14 cellular contexts compared by ENCODE assay signal in the genomic region with DNA sequence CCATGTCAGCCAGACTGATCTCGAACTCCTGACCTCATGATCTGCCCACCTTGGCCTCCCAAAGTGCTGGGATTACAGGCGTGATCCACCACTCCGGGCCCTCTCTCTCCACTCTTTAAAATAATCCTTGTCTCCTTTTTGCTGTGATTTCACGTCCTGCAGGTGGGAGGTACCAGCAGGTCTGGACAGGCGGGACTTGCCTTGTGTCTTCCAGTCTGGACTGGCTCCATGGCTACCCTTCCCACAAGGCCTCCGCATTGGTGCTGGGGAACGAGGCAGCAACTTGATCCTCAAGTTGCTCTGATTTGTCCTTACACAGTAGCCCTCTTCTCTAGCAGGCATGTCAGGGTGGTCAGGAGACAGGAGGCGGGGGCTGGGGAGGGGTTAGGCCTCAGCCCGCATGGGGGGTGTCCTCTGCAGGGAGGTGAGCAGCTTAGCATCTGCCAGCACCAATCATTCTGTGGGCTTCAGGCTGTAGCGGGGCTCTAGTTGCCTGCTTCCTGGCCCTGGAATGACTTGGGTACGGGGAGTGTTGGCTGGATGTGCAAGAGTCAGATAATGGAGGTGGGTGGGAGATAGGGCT.
"Had no signal": no experiment of that assay in that cellular context is flagged by ENCODE, and none has a peak within 500 bp of the region (broad histone marks: within the 10 kb centered on the region; RNA-seq: fewer than 3 reads in every experiment).

No MANE protein-coding gene starts in this region.

- H3K4me3 Mint-ChIP-seq: activated CD8-positive, alpha-beta T cell treated with anti-CD3 and anti-CD28 coated beads, Interleukin-2, amount 10 ng/mL, durations not matched to agents 7 days and 5 days; activated naive CD8-positive, alpha-beta T cell treated with anti-CD3 and anti-CD28 coated beads, Interleukin-2, amount 50 U/mL, for 24 hours; nephron progenitor cell had no signal

- H3K27ac ChIP-seq: cardiac muscle cell, foreskin keratinocyte, parathyroid adenoma had no signal

- H3K27me3 Mint-ChIP-seq: activated naive CD8-positive, alpha-beta T cell treated with anti-CD3 and anti-CD28 coated beads, Interleukin-2, amount 50 U/mL, for 24 hours had no signal

- H3K27me3 ChIP-seq: ascending aorta, cardiac muscle cell, foreskin keratinocyte, thyroid gland had no signal

- FAIRE-seq: colon had no signal

- H3K4me3 ChIP-seq: cardiac muscle cell, thyroid gland had no signal

- H3K4me1 ChIP-seq: parathyroid adenoma had no signal

- H3K9me3 Mint-ChIP-seq: activated naive CD8-positive, alpha-beta T cell treated with anti-CD3 and anti-CD28 coated beads, Interleukin-2, amount 50 U/mL, for 24 hours had no signal

- H3K36me3 ChIP-seq: ascending aorta, cardiac muscle cell, thyroid gland had no signal

- H3K27ac Mint-ChIP-seq: activated CD8-positive, alpha-beta T cell treated with anti-CD3 and anti-CD28 coated beads, Interleukin-2, amount 10 ng/mL, durations not matched to agents 7 days and 5 days; activated naive CD8-positive, alpha-beta T cell treated with anti-CD3 and anti-CD28 coated beads, Interleukin-2, amount 50 U/mL, for 24 hours; nephron progenitor cell had no signal

- DNase-seq: activated CD8-positive, alpha-beta memory T cell treated with anti-CD3 and anti-CD28 coated beads, Interleukin-2, amount 50 U/mL, for 48 hours; activated CD8-positive, alpha-beta T cell treated with anti-CD3 and anti-CD28 coated beads, Interleukin-2, amount 10 ng/mL, durations not matched to agents 7 days and 5 days; activated naive CD4-positive, alpha-beta T cell; activated naive CD8-positive, alpha-beta T cell treated with anti-CD3 and anti-CD28 coated beads, Interleukin-2, amount 50 U/mL, for 24 hours; nephron progenitor cell; stimulated activated CD4-positive, alpha-beta T cell treated with anti-CD3 and anti-CD28 coated beads, Interleukin-15, amount 100 ng/mL, for 24 hours; stimulated activated CD4-positive, alpha-beta T cell treated with anti-CD3 and anti-CD28 coated beads, Interleukin-4, amount 100 ng/mL, for 24 hours; T-helper 9 cell; thyroid gland had no signal

- ATAC-seq: activated CD8-positive, alpha-beta T cell treated with anti-CD3 and anti-CD28 coated beads, Interleukin-2, amount 10 ng/mL, durations not matched to agents 7 days and 5 days; activated naive CD8-positive, alpha-beta T cell treated with anti-CD3 and anti-CD28 coated beads, Interleukin-2, amount 50 U/mL, for 24 hours had no signal

- H3K9me3 ChIP-seq: ascending aorta, thyroid gland had no signal
